Comparison of ENCODE assay signal across 27 cellular contexts in genomic region chr3:60000311-60001105, GRCh38.
DNase-seq lines count a peak whose midpoint lies in the region; ATAC-seq, FAIRE-seq and TF ChIP-seq lines count a peak whose summit lies in the region.
"Had no signal": no experiment of that assay in that cellular context is flagged by ENCODE, and none has a peak within 500 bp of the region (broad histone marks: within the 10 kb centered on the region; RNA-seq: fewer than 3 reads in every experiment).

No MANE protein-coding gene starts in this region.

- CTCF ChIA-PET in activated CD4-positive, alpha-beta T cell treated with anti-CD3 and anti-CD28 coated beads for 36 hours (lab: Charles Lee), result interaction anchor here (2.5 kb wide), 1 partner anchor 10 kb away, joined by 9 read pairs; no protein-coding TSS in a partner anchor
- CTCF ChIA-PET in CD4-positive, alpha-beta T cell (lab: Charles Lee), result no interaction called here
- CTCF ChIA-PET in T-cell (lab: Charles Lee), result interaction anchor here in 1 of 2 donors (0.6 to 1.4 kb wide), 2 partner anchors 10 to 78 kb away, joined by 3 to 5 read pairs; no protein-coding TSS in a partner anchor

- H3K36me3 Mint-ChIP-seq in activated CD4-positive, alpha-beta T cell treated with anti-CD3 and anti-CD28 coated beads for 36 hours (ENCODE audit: low read depth), result peaks cover 5% of the 10 kb centered on the region
- H3K36me3 Mint-ChIP-seq in CD4-positive, alpha-beta T cell (ENCODE audit: low read depth), result peaks cover 59% of the 10 kb centered on the region
- H3K36me3 Mint-ChIP-seq in T-cell, result peaks cover 19% of the 10 kb centered on the region
- H3K36me3 Mint-ChIP-seq: natural killer cell treated with Interleukin-12 subunit alpha and Interleukin-12 subunit beta and Interleukin-15 and Interleukin-18, amount 100 ng/mL, for 72 hours had no signal

- H3K4me1 ChIP-seq in small intestine (ENCODE audit: control insufficient read depth in 2 of 2, insufficient read depth in 1 of 2, low read depth in 1 of 2, low read length in 1 of 2), result no peaks in the 10 kb centered on the region
- H3K4me1 ChIP-seq: ascending aorta, Peyer's patch had no signal

- H3K27me3 Mint-ChIP-seq in activated CD4-positive, alpha-beta T cell treated with anti-CD3 and anti-CD28 coated beads for 36 hours, result no peaks in the 10 kb centered on the region
- H3K27me3 Mint-ChIP-seq in CD4-positive, alpha-beta T cell, result no peaks in the 10 kb centered on the region
- no peaks in the 10 kb centered on the region for H3K27me3 Mint-ChIP-seq in T-cell
- H3K27me3 Mint-ChIP-seq: natural killer cell treated with Interleukin-12 subunit alpha and Interleukin-12 subunit beta and Interleukin-15 and Interleukin-18, amount 100 ng/mL, for 72 hours had no signal

- peaks cover 70% of the 10 kb centered on the region for H3K4me1 Mint-ChIP-seq in activated CD4-positive, alpha-beta T cell treated with anti-CD3 and anti-CD28 coated beads for 36 hours
- H3K4me1 Mint-ChIP-seq in CD4-positive, alpha-beta T cell (ENCODE audit: low read depth), result peaks cover 77% of the 10 kb centered on the region
- peaks cover 46 to 78% (median 72%) of the 10 kb centered on the region in 3 donors for H3K4me1 Mint-ChIP-seq in T-cell

- no peak for FAIRE-seq in small intestine (lab: Jason Lieb, UNC)

- H3K27ac Mint-ChIP-seq in activated CD4-positive, alpha-beta T cell treated with anti-CD3 and anti-CD28 coated beads for 36 hours, result peak overlapping the region; percentile 56
- H3K27ac Mint-ChIP-seq in CD4-positive, alpha-beta T cell, result peak overlapping the region; percentile 27
- H3K27ac Mint-ChIP-seq in T-cell, result peak overlapping the region; percentile 5 to 41
- H3K27ac Mint-ChIP-seq: T-helper 2 cell treated with Interferon-gamma antibody and Interleukin-4, amounts not matched to agents 5 μg/mL and 100 μg/mL, for 36 hours had no signal

- 95 to 98% (median 96%) methylated on average over 6 of the region's 6 CpGs for WGBS in small intestine, 3 donors

- H3K36me3 ChIP-seq in small intestine (ENCODE audit: control insufficient read depth in 2 of 2, insufficient read depth in 2 of 2, low read length in 2 of 2), result no peaks in the 10 kb centered on the region
- H3K36me3 ChIP-seq: ascending aorta, Peyer's patch had no signal

- DNase-seq in activated CD4-positive, alpha-beta T cell treated with anti-CD3 and anti-CD28 coated beads for 36 hours, result no peak
- DNase-seq in activated CD4-positive, alpha-beta T cell treated with anti-CD3 and anti-CD28 coated beads for 48 hours, result no peak
- no peak for DNase-seq in CD4-positive, alpha-beta T cell
- DNase-seq in NCI-H1930 (lab: John Stamatoyannopoulos, UW) (peak; percentile 42 to 52), T-cell (no peak), dermis blood vessel endothelial cell (no peak), small intestine (no peak)
- DNase-seq: activated T-cell treated with anti-CD3 and anti-CD28 coated beads, Interleukin-2, amount 50 U/mL, for 1 hour; AML-193; effector memory CD4-positive, alpha-beta T cell; HCEC 1CT; hypothalamus; KBM-7; NCI-H1105 treated with DMSO at 0.1 percent for 48 hours; NCI-H2029 treated with DMSO at 0.1 percent for 48 hours; NCI-H524 treated with DMSO at 0.1 percent for 48 hours; Peyer's patch; SHP77; stimulated activated CD4-positive, alpha-beta T cell treated with anti-CD3 and anti-CD28 coated beads, Interleukin-4, amount 100 ng/mL, for 24 hours; trophoblast cell had no signal

- intact Hi-C loops in activated CD4-positive, alpha-beta T cell treated with anti-CD3 and anti-CD28 coated beads for 36 hours (cut with DNase I, micrococcal nuclease), result no loop called here
- intact Hi-C loops in CD4-positive, alpha-beta T cell (cut with DNase I, micrococcal nuclease), result no loop called here

- H3K27me3 ChIP-seq in CD4-positive, alpha-beta T cell (ENCODE audit: control insufficient read depth, insufficient read depth, low read length), result no peaks in the 10 kb centered on the region
- H3K27me3 ChIP-seq in small intestine (ENCODE audit: control insufficient read depth in 2 of 2, insufficient read depth in 2 of 2, low read length in 2 of 2), result no peaks in the 10 kb centered on the region
- H3K27me3 ChIP-seq: ascending aorta, Peyer's patch had no signal

- no peak for ATAC-seq in activated CD4-positive, alpha-beta T cell treated with anti-CD3 and anti-CD28 coated beads for 36 hours
- ATAC-seq in CD4-positive, alpha-beta T cell (ENCODE audit: poor library complexity), result no peak
- ATAC-seq in T-cell (replicated peaks in 1 of 4) (no peak), GM18861 (IDR thresholded peaks at IDR 0.05; ENCODE audit: unreplicated experiment) (no peak)
- ATAC-seq: natural killer cell treated with Interleukin-12 subunit alpha and Interleukin-12 subunit beta and Interleukin-15 and Interleukin-18, amount 100 ng/mL, for 72 hours had no signal

- no peak overlapping the region for H3K4me3 Mint-ChIP-seq in activated CD4-positive, alpha-beta T cell treated with anti-CD3 and anti-CD28 coated beads for 36 hours
- no peak overlapping the region for H3K4me3 Mint-ChIP-seq in CD4-positive, alpha-beta T cell
- H3K4me3 Mint-ChIP-seq in T-cell, result peak overlapping the region in 1 of 3 donors; percentile 11
- H3K4me3 Mint-ChIP-seq: natural killer cell treated with Interleukin-12 subunit alpha and Interleukin-12 subunit beta and Interleukin-15 and Interleukin-18, amount 100 ng/mL, for 72 hours; T-helper 2 cell treated with Interferon-gamma antibody and Interleukin-4, amounts not matched to agents 5 μg/mL and 100 μg/mL, for 36 hours had no signal

- peaks cover 1% of the 10 kb centered on the region for H3K9me3 Mint-ChIP-seq in activated CD4-positive, alpha-beta T cell treated with anti-CD3 and anti-CD28 coated beads for 36 hours (ENCODE audit: low read depth)
- H3K9me3 Mint-ChIP-seq in CD4-positive, alpha-beta T cell, result no peaks in the 10 kb centered on the region
- no peaks in the 10 kb centered on the region for H3K9me3 Mint-ChIP-seq in T-cell
- H3K9me3 Mint-ChIP-seq: natural killer cell treated with Interleukin-12 subunit alpha and Interleukin-12 subunit beta and Interleukin-15 and Interleukin-18, amount 100 ng/mL, for 72 hours had no signal

- H3K9me3 ChIP-seq in CD4-positive, alpha-beta T cell (ENCODE audit: control insufficient read depth, low read length), result no peaks in the 10 kb centered on the region
- H3K9me3 ChIP-seq in small intestine (ENCODE audit: control insufficient read depth, low read depth), result no peaks in the 10 kb centered on the region
- H3K9me3 ChIP-seq: ascending aorta, Peyer's patch had no signal

- H3K4me3 ChIP-seq in small intestine (ENCODE audit: low read depth in 1 of 2, low read length in 2 of 2), result no peak overlapping the region
- H3K4me3 ChIP-seq: ascending aorta, coronary artery, lung, Peyer's patch had no signal

- POLR2A ChIA-PET in activated CD4-positive, alpha-beta T cell treated with anti-CD3 and anti-CD28 coated beads for 36 hours (lab: Charles Lee), result no interaction called here
- POLR2A ChIA-PET in CD4-positive, alpha-beta T cell (lab: Charles Lee), result interaction anchor here (0.8 to 2.4 kb wide), 3 partner anchors 10 to 228 kb away, joined by 3 to 11 read pairs (median 6); no protein-coding TSS in a partner anchor
- POLR2A ChIA-PET in T-cell (lab: Charles Lee), result no interaction called here

- TF ChIP-seq CTCF in CD4-positive, alpha-beta T cell (IDR thresholded peaks at IDR 0.05), result no peak

- H3K27ac ChIP-seq in CD4-positive, alpha-beta T cell (ENCODE audit: low read depth, low read length), result no peak overlapping the region
- no peak overlapping the region for H3K27ac ChIP-seq in small intestine (ENCODE audit: low read depth in 1 of 2, low read length in 1 of 2)
- H3K27ac ChIP-seq: ascending aorta, coronary artery, epithelial cell of prostate, Peyer's patch had no signal

Comparison
In these comparisons a context has a peak if more than half of its experiments do, and no peak if none do; other contexts are left out.
1. DNase-seq: peak in NCI-H1930 (2 of 2); none in activated CD4-positive, alpha-beta T cell treated with anti-CD3 and anti-CD28 coated beads for 36 hours (single experiment), activated CD4-positive, alpha-beta T cell treated with anti-CD3 and anti-CD28 coated beads for 48 hours (single experiment), CD4-positive, alpha-beta T cell (0 of 10), T-cell (0 of 34), dermis blood vessel endothelial cell (single experiment) and small intestine (single experiment).
2. Peak in every context shown above with its lines, with median percentiles within 50 percentile points of each other: H3K27ac Mint-ChIP-seq.